In the genomic region with DNA sequence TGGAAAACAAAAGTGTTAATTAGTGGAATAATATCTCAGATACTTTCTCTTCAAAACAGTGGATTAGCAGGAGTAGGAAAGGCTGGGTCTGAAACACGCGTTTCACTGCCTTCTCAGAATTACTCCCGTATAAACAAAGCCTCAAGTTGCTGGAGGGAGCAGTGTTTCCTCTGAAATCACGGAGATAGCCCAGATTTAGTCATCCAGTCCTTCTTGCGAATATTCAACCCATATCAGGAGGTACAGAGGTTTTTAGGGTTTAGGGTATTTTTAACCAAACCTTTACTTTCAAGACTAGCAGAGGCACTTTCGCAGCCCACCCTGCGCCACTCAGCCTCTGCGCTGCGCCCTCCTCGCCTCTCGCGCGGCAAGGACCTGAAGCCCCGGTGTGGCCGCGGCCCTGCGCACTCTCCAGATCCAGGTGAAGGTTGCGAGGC, we compare ENCODE assay signal across 1 cellular context.
TF ChIP-seq lines count a peak whose summit lies in the region.

No MANE protein-coding gene starts in this region.

TF ChIP-seq in GM23338, 12 proteins besides CTCF, POLR2A, EP300 and RAD21 (continued from another document):
- TF ChIP-seq ZNF462 (CRISPR knock-in tag; IDR thresholded peaks at IDR 0.05) (no peak), POLR2AphosphoS5 (IDR thresholded peaks at IDR 0.05; ENCODE audit: low read depth) (no peak), CREB1 (CRISPR knock-in tag; IDR thresholded peaks at IDR 0.05; ENCODE audit: low read depth) (no peak), NANOG (IDR thresholded peaks at IDR 0.05; ENCODE audit: borderline replicate concordance) (no peak), EZH2phosphoT487 (IDR thresholded peaks at IDR 0.05; ENCODE audit: unreplicated experiment) (no peak), STAT1 (IDR thresholded peaks at IDR 0.05; ENCODE audit: unreplicated experiment) (no peak), ZNF331 (CRISPR knock-in tag; IDR thresholded peaks at IDR 0.05; ENCODE audit: low read depth) (no peak), ZNF114 (CRISPR knock-in tag; IDR thresholded peaks at IDR 0.05) (no peak)
- TF ChIP-seq, protein P1, sequence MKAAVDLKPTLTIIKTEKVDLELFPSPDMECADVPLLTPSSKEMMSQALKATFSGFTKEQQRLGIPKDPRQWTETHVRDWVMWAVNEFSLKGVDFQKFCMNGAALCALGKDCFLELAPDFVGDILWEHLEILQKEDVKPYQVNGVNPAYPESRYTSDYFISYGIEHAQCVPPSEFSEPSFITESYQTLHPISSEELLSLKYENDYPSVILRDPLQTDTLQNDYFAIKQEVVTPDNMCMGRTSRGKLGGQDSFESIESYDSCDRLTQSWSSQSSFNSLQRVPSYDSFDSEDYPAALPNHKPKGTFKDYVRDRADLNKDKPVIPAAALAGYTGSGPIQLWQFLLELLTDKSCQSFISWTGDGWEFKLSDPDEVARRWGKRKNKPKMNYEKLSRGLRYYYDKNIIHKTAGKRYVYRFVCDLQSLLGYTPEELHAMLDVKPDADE (IDR thresholded peaks at IDR 0.05) = no peak
- TF ChIP-seq, protein P2, sequence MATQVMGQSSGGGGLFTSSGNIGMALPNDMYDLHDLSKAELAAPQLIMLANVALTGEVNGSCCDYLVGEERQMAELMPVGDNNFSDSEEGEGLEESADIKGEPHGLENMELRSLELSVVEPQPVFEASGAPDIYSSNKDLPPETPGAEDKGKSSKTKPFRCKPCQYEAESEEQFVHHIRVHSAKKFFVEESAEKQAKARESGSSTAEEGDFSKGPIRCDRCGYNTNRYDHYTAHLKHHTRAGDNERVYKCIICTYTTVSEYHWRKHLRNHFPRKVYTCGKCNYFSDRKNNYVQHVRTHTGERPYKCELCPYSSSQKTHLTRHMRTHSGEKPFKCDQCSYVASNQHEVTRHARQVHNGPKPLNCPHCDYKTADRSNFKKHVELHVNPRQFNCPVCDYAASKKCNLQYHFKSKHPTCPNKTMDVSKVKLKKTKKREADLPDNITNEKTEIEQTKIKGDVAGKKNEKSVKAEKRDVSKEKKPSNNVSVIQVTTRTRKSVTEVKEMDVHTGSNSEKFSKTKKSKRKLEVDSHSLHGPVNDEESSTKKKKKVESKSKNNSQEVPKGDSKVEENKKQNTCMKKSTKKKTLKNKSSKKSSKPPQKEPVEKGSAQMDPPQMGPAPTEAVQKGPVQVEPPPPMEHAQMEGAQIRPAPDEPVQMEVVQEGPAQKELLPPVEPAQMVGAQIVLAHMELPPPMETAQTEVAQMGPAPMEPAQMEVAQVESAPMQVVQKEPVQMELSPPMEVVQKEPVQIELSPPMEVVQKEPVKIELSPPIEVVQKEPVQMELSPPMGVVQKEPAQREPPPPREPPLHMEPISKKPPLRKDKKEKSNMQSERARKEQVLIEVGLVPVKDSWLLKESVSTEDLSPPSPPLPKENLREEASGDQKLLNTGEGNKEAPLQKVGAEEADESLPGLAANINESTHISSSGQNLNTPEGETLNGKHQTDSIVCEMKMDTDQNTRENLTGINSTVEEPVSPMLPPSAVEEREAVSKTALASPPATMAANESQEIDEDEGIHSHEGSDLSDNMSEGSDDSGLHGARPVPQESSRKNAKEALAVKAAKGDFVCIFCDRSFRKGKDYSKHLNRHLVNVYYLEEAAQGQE (IDR thresholded peaks at IDR 0.05; ENCODE audit: unreplicated experiment) = no peak
TF ChIP-seq in GM23338: peak in this region for 0.
